ENCODE assay signal across 25 cellular contexts in genomic region chr6:168554472-168554871, GRCh38.
"Had no signal": no experiment of that assay in that cellular context is flagged by ENCODE, and none has a peak within 500 bp of the region (broad histone marks: within the 10 kb centered on the region; RNA-seq: fewer than 3 reads in every experiment).

No MANE protein-coding gene starts in this region.

- H3K27ac ChIP-seq: cardiac muscle cell, Peyer's patch, VCaP had no signal

- DNase-seq: activated CD4-positive, alpha-beta memory T cell treated with anti-CD3 and anti-CD28 coated beads for 36 hours; activated CD4-positive, alpha-beta T cell treated with anti-CD3 and anti-CD28 coated beads, Interleukin-2, amount 10 ng/mL, durations not matched to agents 7 days and 5 days; activated CD4-positive, CD25-positive, alpha-beta regulatory T cell; activated CD8-positive, alpha-beta memory T cell treated with anti-CD3 and anti-CD28 coated beads for 24 hours; activated effector memory CD4-positive, alpha-beta T cell treated with anti-CD3 and anti-CD28 coated beads, Interleukin-2, amount 50 U/mL, for 16 hours; activated naive CD4-positive, alpha-beta T cell treated with Interleukin-2 at 50 U/mL for 16 hours; activated naive CD8-positive, alpha-beta T cell treated with anti-CD3 and anti-CD28 coated beads, Interleukin-2, amount 50 U/mL, for 24 hours; activated T-cell treated with anti-CD3 and anti-CD28 coated beads, Interleukin-2, amount 50 U/mL, for 4 hours; amniotic stem cell; MG63; NCI-H1105 treated with DMSO at 0.1 percent for 48 hours; NCI-H1436 treated with DMSO at 0.1 percent for 48 hours; NCI-H187; NCI-H2081; NCI-H510A treated with DMSO at 0.1 percent for 48 hours; NCI-H69; Peyer's patch; SIG-M5; T-cell; T-helper 2 cell; T1000 had no signal

- FAIRE-seq: astrocyte had no signal

- H3K27me3 ChIP-seq: cardiac muscle cell, MG63, Peyer's patch had no signal

- H3K4me1 ChIP-seq: Peyer's patch had no signal

- H3K9me3 ChIP-seq: MG63, Peyer's patch had no signal

- H3K36me3 ChIP-seq: cardiac muscle cell, MG63, Peyer's patch had no signal

- ATAC-seq: activated naive CD4-positive, alpha-beta T cell treated with anti-CD3 and anti-CD28 coated beads, Interleukin-2, amount 50 U/mL, for 72 hours; activated naive CD8-positive, alpha-beta T cell treated with anti-CD3 and anti-CD28 coated beads, Interleukin-2, amount 50 U/mL, for 24 hours; activated T-cell treated with anti-CD3 and anti-CD28 coated beads, Interleukin-2, amount 50 U/mL, for 4 hours; T-cell had no signal

- H3K4me3 ChIP-seq: cardiac muscle cell, MG63, Peyer's patch had no signal
